ENCODE assay signal across 20 cellular contexts in genomic region chr19:19956431-19957075, GRCh38. TPM values are rescaled to one million over a fixed set of nuclear protein-coding genes. Genes with fewer than 3 reads are reported as not detected.
DNase-seq lines count a peak whose midpoint lies in the region.
"Had no signal": no experiment of that assay in that cellular context is flagged by ENCODE, and none has a peak within 500 bp of the region (broad histone marks: within the 10 kb centered on the region; RNA-seq: fewer than 3 reads in every experiment).

No MANE protein-coding gene starts in this region.

- H3K9ac ChIP-seq in HUES6 (ENCODE audit: low read length): no peak overlapping the region
- H3K9ac ChIP-seq: KMS-11, parathyroid adenoma had no signal

- H3K4me3 ChIP-seq in HUES6 (ENCODE audit: low read depth, low read length): peak overlapping the region; percentile 45; the same call in 1 of the 2 replicates
- no peak overlapping the region for H3K4me3 ChIP-seq in MG63
- H3K4me3 ChIP-seq: smooth muscle cell had no signal

- H3K27me3 Mint-ChIP-seq in activated T-helper 2 cell treated with anti-CD3 and anti-CD28 coated beads, Interferon-gamma antibody, Interleukin-2, Interleukin-4, amounts not matched to agents 10 μg/mL and 5 μg/mL and 100 μg/mL, durations not matched to agents 14 hours and 24 hours and 36 hours (ENCODE audit: low read depth): no peaks in the 10 kb centered on the region

- H3K36me3 ChIP-seq in HUES6 (ENCODE audit: control insufficient read depth, insufficient read depth, low read length) (no peaks in the 10 kb centered on the region), MG63 (no peaks in the 10 kb centered on the region)

- H3K27ac ChIP-seq in HUES6 (ENCODE audit: low read depth, low read length) (no peak overlapping the region), cingulate gyrus (ENCODE audit: low read depth, low read length) (peak overlapping the region; percentile 19)
- H3K27ac ChIP-seq: HL-60, KMS-11, parathyroid adenoma had no signal

- intact Hi-C loops in activated T-helper 2 cell treated with anti-CD3 and anti-CD28 coated beads, Interferon-gamma antibody, Interleukin-2, Interleukin-4, amounts not matched to agents 10 μg/mL and 5 μg/mL and 100 μg/mL, durations not matched to agents 14 hours and 24 hours and 36 hours (cut with micrococcal nuclease): no loop called here
- intact Hi-C loops in posterior vena cava (cut with DNase I): no loop called here

- H3K9me3 ChIP-seq in HUES6 (ENCODE audit: control insufficient read depth, insufficient read depth, low read depth, low read length) (no peaks in the 10 kb centered on the region), MG63 (peaks cover 18% of the 10 kb centered on the region)

- H3K4me1 ChIP-seq in HUES6 (ENCODE audit: control insufficient read depth, insufficient read depth, low read length): no peaks in the 10 kb centered on the region
- H3K4me1 ChIP-seq: parathyroid adenoma had no signal

- no peak overlapping the region for H3K4me3 Mint-ChIP-seq in activated T-helper 2 cell treated with anti-CD3 and anti-CD28 coated beads, Interferon-gamma antibody, Interleukin-2, Interleukin-4, amounts not matched to agents 10 μg/mL and 5 μg/mL and 100 μg/mL, durations not matched to agents 14 hours and 24 hours and 36 hours (ENCODE audit: low read depth)
- H3K4me3 Mint-ChIP-seq: activated T-cell treated with anti-CD3 and anti-CD28 coated beads, Interleukin-2, amount 50 U/mL, for 4 hours had no signal

- DNase-seq in Ammon's horn (ENCODE audit: low spot score) (peak; percentile 12), iris pigment epithelial cell (ENCODE audit: low read depth) (peak; percentile 18), pons (ENCODE audit: low spot score) (no peak), posterior vena cava (ENCODE audit: low spot score) (no peak), MG63 (no peak)
- DNase-seq in activated T-helper 2 cell treated with anti-CD3 and anti-CD28 coated beads, Interferon-gamma antibody, Interleukin-2, Interleukin-4, amounts not matched to agents 10 μg/mL and 5 μg/mL and 100 μg/mL, durations not matched to agents 14 hours and 24 hours and 36 hours (ENCODE audit: low spot score): no peak
- DNase-seq: activated CD4-positive, alpha-beta T cell treated with anti-CD3 and anti-CD28 coated beads, Interleukin-2, amount 50 U/mL, for 4 hours; activated T-cell treated with anti-CD3 and anti-CD28 coated beads, Interleukin-2, amount 50 U/mL, for 4 hours; COR-L47; HCEC 1CT; NCI-H1105; NK-92 treated with Interleukin-12 subunit alpha and Interleukin-12 subunit beta, amount 100 ng/mL, for 24 hours; stimulated activated CD8-positive, alpha-beta memory T cell treated with anti-CD3 and anti-CD28 coated beads, Interleukin-4, amount 100 ng/mL, for 48 hours had no signal

- H3K9me3 Mint-ChIP-seq in activated T-helper 2 cell treated with anti-CD3 and anti-CD28 coated beads, Interferon-gamma antibody, Interleukin-2, Interleukin-4, amounts not matched to agents 10 μg/mL and 5 μg/mL and 100 μg/mL, durations not matched to agents 14 hours and 24 hours and 36 hours: peaks cover 11% of the 10 kb centered on the region
- H3K9me3 Mint-ChIP-seq: activated naive CD4-positive, alpha-beta T cell treated with anti-CD3 and anti-CD28 coated beads, Interleukin-2, amount 50 U/mL, for 72 hours; activated T-cell treated with anti-CD3 and anti-CD28 coated beads, Interleukin-2, amount 50 U/mL, for 4 hours had no signal

- no peak overlapping the region for H3K27ac Mint-ChIP-seq in activated T-helper 2 cell treated with anti-CD3 and anti-CD28 coated beads, Interferon-gamma antibody, Interleukin-2, Interleukin-4, amounts not matched to agents 10 μg/mL and 5 μg/mL and 100 μg/mL, durations not matched to agents 14 hours and 24 hours and 36 hours
- H3K27ac Mint-ChIP-seq: activated naive CD4-positive, alpha-beta T cell treated with anti-CD3 and anti-CD28 coated beads, Interleukin-2, amount 50 U/mL, for 72 hours had no signal

- H3K36me3 Mint-ChIP-seq in activated T-helper 2 cell treated with anti-CD3 and anti-CD28 coated beads, Interferon-gamma antibody, Interleukin-2, Interleukin-4, amounts not matched to agents 10 μg/mL and 5 μg/mL and 100 μg/mL, durations not matched to agents 14 hours and 24 hours and 36 hours (ENCODE audit: low read depth): no peaks in the 10 kb centered on the region
- H3K36me3 Mint-ChIP-seq: activated naive CD4-positive, alpha-beta T cell treated with anti-CD3 and anti-CD28 coated beads, Interleukin-2, amount 50 U/mL, for 72 hours had no signal

- H3K27me3 ChIP-seq in HUES6 (ENCODE audit: control insufficient read depth, insufficient read depth, low read length) (no peaks in the 10 kb centered on the region), MG63 (no peaks in the 10 kb centered on the region)

- H3K4me1 Mint-ChIP-seq in activated T-helper 2 cell treated with anti-CD3 and anti-CD28 coated beads, Interferon-gamma antibody, Interleukin-2, Interleukin-4, amounts not matched to agents 10 μg/mL and 5 μg/mL and 100 μg/mL, durations not matched to agents 14 hours and 24 hours and 36 hours (ENCODE audit: low read depth): no peaks in the 10 kb centered on the region

RNA-seq across cellular contexts. Expression of gene ZNF93, which starts 55.8 kb away (rescaled TPM):
- 7.1 and 7.6 TPM in 2 replicates for total RNA-seq in activated T-helper 2 cell treated with anti-CD3 and anti-CD28 coated beads, Interferon-gamma antibody, Interleukin-2, Interleukin-4, amounts not matched to agents 10 μg/mL and 5 μg/mL and 100 μg/mL, durations not matched to agents 14 hours and 24 hours and 36 hours
- 1 to 10 TPM; 4.2 to 4.5 TPM for total RNA-seq in posterior vena cava
- 2.0 and 8.2 TPM in 2 replicates for total RNA-seq in MG63 (2014; rRNA removed; shearing (Covaris generic); ENCODE audit: low replicate concordance)

Comparison
In these comparisons a context has a peak if more than half of its experiments do, and no peak if none do; other contexts are left out.
1. DNase-seq: peak in Ammon's horn (single experiment) and iris pigment epithelial cell (single experiment); none in pons (single experiment), activated T-helper 2 cell treated with anti-CD3 and anti-CD28 coated beads, Interferon-gamma antibody, Interleukin-2, Interleukin-4, amounts not matched to agents 10 μg/mL and 5 μg/mL and 100 μg/mL, durations not matched to agents 14 hours and 24 hours and 36 hours (single experiment), posterior vena cava (single experiment) and MG63 (single experiment).